Comparison of ENCODE assay signal across 13 cellular contexts in genomic region chr9:38020251-38021076, GRCh38. TPM values are rescaled to one million over a fixed set of nuclear protein-coding genes. Genes with fewer than 3 reads are reported as not detected.
DNase-seq lines count a peak whose midpoint lies in the region; ATAC-seq and TF ChIP-seq lines count a peak whose summit lies in the region.
"Had no signal": no experiment of that assay in that cellular context is flagged by ENCODE, and none has a peak within 500 bp of the region (broad histone marks: within the 10 kb centered on the region; RNA-seq: fewer than 3 reads in every experiment).

No MANE protein-coding gene starts in this region.

- no peak overlapping the region for H3K23ac ChIP-seq in mesendoderm (ENCODE audit: low read length)

- H3K56ac ChIP-seq in mesendoderm (ENCODE audit: low read length) = peak overlapping the region; percentile 42

- no peak overlapping the region for H4K5ac ChIP-seq in mesendoderm (ENCODE audit: low read length)

- no peak for TF ChIP-seq CTCF in HL-60 (IDR thresholded peaks at IDR 0.05; ENCODE audit: insufficient read depth, low read length)
- TF ChIP-seq CTCF in VCaP (conservative IDR thresholded peaks at IDR 0.05) = no peak

- H3K79me1 ChIP-seq in mesendoderm (ENCODE audit: low read length) = peaks cover 64% of the 10 kb centered on the region

- H3K4me1 ChIP-seq in ACC112 (ENCODE audit: control insufficient read depth, insufficient read depth, low read length, unreplicated experiment) = peaks cover 73% of the 10 kb centered on the region
- peaks cover 46% of the 10 kb centered on the region for H3K4me1 ChIP-seq in mesendoderm (ENCODE audit: control insufficient read depth, low read depth, low read length)
- H3K4me1 ChIP-seq: testis had no signal

- WGBS in mesendoderm (ENCODE audit: extremely low coverage, insufficient coverage, low lambda C conversion rate) = no CpG with 5 or more reads among the region's 10 CpGs

- H3K4me2 ChIP-seq in mesendoderm (ENCODE audit: low read length) = no peak overlapping the region

- H3K79me2 ChIP-seq in ACC112 (ENCODE audit: control insufficient read depth, insufficient read depth, low read length, unreplicated experiment) (peaks cover 74% of the 10 kb centered on the region), mesendoderm (ENCODE audit: control insufficient read depth, insufficient read depth, low read length) (peaks cover 81% of the 10 kb centered on the region)

- H3K27ac ChIP-seq in ACC112 (ENCODE audit: low read depth, low read length) (peak overlapping the region; percentile 83), HL-60 (replicated peaks) (no peak overlapping the region), VCaP (peak overlapping the region; percentile 95), mesendoderm (ENCODE audit: low read depth, low read length) (peak overlapping the region; percentile 17)
- H3K27ac ChIP-seq: ovary, testis had no signal

- no peak overlapping the region for H2BK5ac ChIP-seq in mesendoderm (ENCODE audit: low read length)

- no peak overlapping the region for H3K4ac ChIP-seq in mesendoderm (ENCODE audit: low read depth, low read length)

- peak; percentile 28 to 49 for DNase-seq in HL-60 (ENCODE audit: low read depth in 1 of 2, low spot score in 1 of 2)
- no peak for DNase-seq in mesendoderm
- no peak for DNase-seq in GDM1 (lab: John Stamatoyannopoulos, UW)
- no peak for DNase-seq in glomerular visceral epithelial cell (ENCODE audit: extremely low spot score)
- DNase-seq in mucosa of gallbladder (ENCODE audit: low spot score) = no peak
- DNase-seq: activated CD4-positive, alpha-beta T cell treated with anti-CD3 and anti-CD28 coated beads for 36 hours; CD4-positive, alpha-beta T cell; foreskin melanocyte; ovary; testis had no signal

- H3K9ac ChIP-seq in mesendoderm (ENCODE audit: low read length) = no peak overlapping the region

- H2AK5ac ChIP-seq in mesendoderm (ENCODE audit: low read length) = no peak overlapping the region

- H2BK120ac ChIP-seq in mesendoderm (ENCODE audit: low read depth, low read length) = no peak overlapping the region

- H4K8ac ChIP-seq in mesendoderm (ENCODE audit: low read depth, low read length) = no peak overlapping the region

- no peak for ATAC-seq in GM18498 (IDR thresholded peaks at IDR 0.05; ENCODE audit: unreplicated experiment)
- ATAC-seq: activated CD4-positive, alpha-beta T cell treated with anti-CD3 and anti-CD28 coated beads for 36 hours had no signal

- no peaks in the 10 kb centered on the region for H3K27me3 ChIP-seq in ACC112 (ENCODE audit: insufficient read depth, low read length)
- H3K27me3 ChIP-seq in HL-60 (ENCODE audit: insufficient read depth, poor library complexity, severe bottlenecking) = no peaks in the 10 kb centered on the region
- no peaks in the 10 kb centered on the region for H3K27me3 ChIP-seq in mesendoderm (ENCODE audit: insufficient read depth, low read length, poor library complexity)
- H3K27me3 ChIP-seq: ovary, testis had no signal

- H3K4me3 ChIP-seq in ACC112 (ENCODE audit: low read depth, low read length) (no peak overlapping the region), HL-60 (replicated peaks; ENCODE audit: insufficient read depth, low read length) (no peak overlapping the region), mesendoderm (ENCODE audit: low read length) (no peak overlapping the region)
- H3K4me3 ChIP-seq: ovary, testis had no signal

- no peak overlapping the region for H2BK15ac ChIP-seq in mesendoderm (replicated peaks; ENCODE audit: low read depth)

- H3K18ac ChIP-seq in mesendoderm (ENCODE audit: low read length) = no peak overlapping the region

- no peak overlapping the region for H2AFZ ChIP-seq in ACC112 (ENCODE audit: low read length, unreplicated experiment)

- H3K36me3 ChIP-seq in ACC112 (ENCODE audit: insufficient read depth, low read length) (no peaks in the 10 kb centered on the region), mesendoderm (ENCODE audit: control insufficient read depth, insufficient read depth, low read length) (peaks cover 2% of the 10 kb centered on the region)
- H3K36me3 ChIP-seq: ovary had no signal

RNA-seq across cellular contexts. Expression of gene SHB, which starts 48.6 kb away (rescaled TPM):
- polyA plus RNA-seq in mesendoderm (2013, experiment 1 of 2) = 13.4 TPM
- 13.5 TPM for polyA plus RNA-seq in mesendoderm (2013, experiment 2 of 2)
- 54.5 TPM for total RNA-seq in mucosa of gallbladder

Comparison
In these comparisons a context has a peak if more than half of its experiments do, and no peak if none do; other contexts are left out.
1. DNase-seq: peak in HL-60 (2 of 2); none in mesendoderm (single experiment), GDM1 (single experiment), glomerular visceral epithelial cell (single experiment) and mucosa of gallbladder (single experiment).